25 cellular contexts compared by ENCODE assay signal in genomic region chr9:98437458-98438034, GRCh38.
"Had no signal": no experiment of that assay in that cellular context is flagged by ENCODE, and none has a peak within 500 bp of the region (broad histone marks: within the 10 kb centered on the region; RNA-seq: fewer than 3 reads in every experiment).

No MANE protein-coding gene starts in this region.

- H3K9me3 ChIP-seq: esophagus squamous epithelium, gastrocnemius medialis, heart right ventricle, left lung, lower lobe of right lung had no signal

- H3K4me3 ChIP-seq: esophagus squamous epithelium, gastrocnemius medialis, heart right ventricle, left lung, lower lobe of right lung had no signal

- H3K27ac ChIP-seq: epithelial cell of prostate, esophagus squamous epithelium, gastrocnemius medialis, heart right ventricle, left lung, lower lobe of right lung had no signal

- ATAC-seq: effector memory CD8-positive, alpha-beta T cell; esophagus mucosa; gastrocnemius medialis; heart right ventricle; left cardiac atrium; left lung; left ventricle myocardium superior; lower lobe of right lung had no signal

- DNase-seq: cortex of kidney; effector CD8-positive, alpha-beta T cell; effector memory CD8-positive, alpha-beta T cell; endodermal cell; erythroblast; esophagus squamous epithelium; foreskin fibroblast; foreskin melanocyte; gastrocnemius medialis; glutamatergic neuron; head of caudate nucleus; heart right ventricle; hippocampal formation; left cardiac atrium; left lung; left ventricle myocardium superior; lower lobe of right lung; mesendoderm; midbrain had no signal

- FAIRE-seq: colon, endometrium, islet of Langerhans, keratinocyte had no signal

- H3K27me3 ChIP-seq: gastrocnemius medialis, left lung had no signal

- H3K36me3 ChIP-seq: esophagus squamous epithelium, gastrocnemius medialis, heart right ventricle, left lung, lower lobe of right lung had no signal

- H3K4me1 ChIP-seq: esophagus squamous epithelium, gastrocnemius medialis, heart right ventricle, left lung, lower lobe of right lung had no signal
